ENCODE assay signal across 11 cellular contexts in genomic region chr3:184715943-184716651, GRCh38. TPM values are rescaled to one million over a fixed set of nuclear protein-coding genes. Genes with fewer than 3 reads are reported as not detected.
DNase-seq lines count a peak whose midpoint lies in the region; ATAC-seq, FAIRE-seq and TF ChIP-seq lines count a peak whose summit lies in the region.
"Had no signal": no experiment of that assay in that cellular context is flagged by ENCODE, and none has a peak within 500 bp of the region (broad histone marks: within the 10 kb centered on the region; RNA-seq: fewer than 3 reads in every experiment).

No MANE protein-coding gene starts in this region.

- H3K36me3 ChIP-seq in adipocyte (ENCODE audit: control insufficient read depth, insufficient read depth, low read length, severe bottlenecking) (no peaks in the 10 kb centered on the region), gastrocnemius medialis (no peaks in the 10 kb centered on the region)

- TF ChIP-seq CTCF in CD14-positive monocyte (IDR thresholded peaks at IDR 0.05) (no peak), gastrocnemius medialis (IDR thresholded peaks at IDR 0.05 in 4 of 5, conservative IDR thresholded peaks at IDR 0.05 in 1 of 5) (no peak)

- in situ Hi-C loops in gastrocnemius medialis (cut with MboI; ENCODE audit: low sequenced_read_pairs in 4 of 4) = no loop called here

- H3K9me3 Mint-ChIP-seq in CD14-positive monocyte = peaks cover 0 to 5% (median 0%) of the 10 kb centered on the region in 7 donors

- H3K36me3 Mint-ChIP-seq in CD14-positive monocyte = peaks cover 0 to 2% of the 10 kb centered on the region in 2 donors
- H3K36me3 Mint-ChIP-seq: CD4-positive, alpha-beta memory T cell had no signal

- peaks cover 1 to 6% (median 2%) of the 10 kb centered on the region in 3 donors for H3K27me3 Mint-ChIP-seq in CD14-positive monocyte (ENCODE audit: low read depth in 3 of 3)
- H3K27me3 Mint-ChIP-seq: CD4-positive, alpha-beta memory T cell had no signal

- H3K27ac Mint-ChIP-seq in CD14-positive monocyte = peak overlapping the region in 5 of 7 donors; percentile 5 to 87 (median 43)

- intact Hi-C loops in CD14-positive monocyte (cut with micrococcal nuclease) (loop anchor here (10.0 kb wide), 2 partner anchors 49 to 131 kb away; no protein-coding TSS in a partner anchor), right cardiac atrium (cut with DNase I) (loop anchor here in 1 of 4 donors (10.0 kb wide), 1 partner anchor 131 kb away; no protein-coding TSS in a partner anchor), gastrocnemius medialis (cut with DNase I; ENCODE audit: low total_unique reads) (no loop called here)

- no peak for DNase-seq in CD14-positive monocyte (ENCODE audit: low spot score)
- DNase-seq in adipocyte (ENCODE audit: low read depth) = peak; percentile 38
- DNase-seq in right cardiac atrium = no peak
- DNase-seq in gastrocnemius medialis = no peak
- DNase-seq in kidney tubule cell (ENCODE audit: low spot score) = no peak
- DNase-seq in GM12891 (ENCODE audit: insufficient read length, low spot score) = no peak
- DNase-seq in anterior cingulate cortex (lab: John Stamatoyannopoulos, UW) = no peak
- no peak for DNase-seq in LoVo (ENCODE audit: low spot score)
- DNase-seq: CD4-positive, alpha-beta memory T cell; NCI-H2081 treated with DMSO at 0.1 percent for 48 hours; small intestine had no signal

- no peak for TF ChIP-seq POLR2A in gastrocnemius medialis (IDR thresholded peaks at IDR 0.05)
- no peak for TF ChIP-seq POLR2A in GM12891 (IDR thresholded peaks at IDR 0.05; ENCODE audit: low read depth, low read length)

- H3K27me3 ChIP-seq in adipocyte (replicated peaks; ENCODE audit: control insufficient read depth, insufficient read depth, low read length) (no peaks in the 10 kb centered on the region), right cardiac atrium (ENCODE audit: control insufficient read depth, insufficient read depth) (no peaks in the 10 kb centered on the region), gastrocnemius medialis (no peaks in the 10 kb centered on the region)

- H3K4me3 Mint-ChIP-seq in CD14-positive monocyte = no peak overlapping the region
- H3K4me3 Mint-ChIP-seq: CD4-positive, alpha-beta memory T cell had no signal

- peak overlapping the region; percentile 72 for H3K9ac ChIP-seq in adipocyte (ENCODE audit: low read length)

- H3K4me1 ChIP-seq in adipocyte (ENCODE audit: control insufficient read depth, insufficient read depth, low read length) = peaks cover 26% of the 10 kb centered on the region
- peaks cover 2% of the 10 kb centered on the region for H3K4me1 ChIP-seq in right cardiac atrium (ENCODE audit: control insufficient read depth, insufficient read depth, low read length)
- peaks cover 10 to 13% of the 10 kb centered on the region in 2 donors for H3K4me1 ChIP-seq in gastrocnemius medialis

- peak overlapping the region; percentile 71 for H3K4me3 ChIP-seq in adipocyte (ENCODE audit: low read length)
- no peak overlapping the region for H3K4me3 ChIP-seq in right cardiac atrium (ENCODE audit: low read length)
- no peak overlapping the region for H3K4me3 ChIP-seq in gastrocnemius medialis

- peaks cover 30% of the 10 kb centered on the region for H3K4me1 Mint-ChIP-seq in CD14-positive monocyte

- H3K9me3 ChIP-seq in adipocyte (ENCODE audit: control insufficient read depth, low read length) (no peaks in the 10 kb centered on the region), right cardiac atrium (ENCODE audit: control insufficient read depth, low read length) (no peaks in the 10 kb centered on the region), gastrocnemius medialis (no peaks in the 10 kb centered on the region)

- WGBS in right cardiac atrium = 55% methylated on average over 8 of the region's 8 CpGs

- no peak for FAIRE-seq in GM12891 (lab: Jason Lieb, UNC)
- FAIRE-seq: small intestine had no signal

- H3K27ac ChIP-seq in right cardiac atrium (ENCODE audit: low read length) (peak overlapping the region; percentile 83), gastrocnemius medialis (peak overlapping the region; percentile 56 to 66 (median 61))

- ATAC-seq in right cardiac atrium (peak; percentile 5 to 8), gastrocnemius medialis (no peak)

TF ChIP-seq in GM12891, 5 proteins besides CTCF, POLR2A, EP300 and RAD21:
- TF ChIP-seq POU2F2 (IDR thresholded peaks at IDR 0.05; ENCODE audit: low read depth, low read length) (no peak), SPI1 (IDR thresholded peaks at IDR 0.05; ENCODE audit: low read depth, low read length) (no peak), POLR2AphosphoS5 (IDR thresholded peaks at IDR 0.05; ENCODE audit: low read depth, low read length) (no peak), PAX5 (IDR thresholded peaks at IDR 0.05; ENCODE audit: insufficient read depth, low read length, severe bottlenecking) (no peak), TAF1 (IDR thresholded peaks at IDR 0.05; ENCODE audit: low read depth, low read length) (no peak)

RNA-seq across cellular contexts. Expression of gene MAGEF1, which starts 4.2 kb away (rescaled TPM):
- polyA plus RNA-seq in CD14-positive monocyte (10 to 100 TPM; 12.2 to 14.8 TPM), right cardiac atrium (30.4 TPM)
- total RNA-seq in right cardiac atrium (10 to 100 TPM; 25.5 to 29.8 (median 27.3) TPM), gastrocnemius medialis (10 to 100 TPM in 3 of 4 donors, 1 to 10 TPM in 1; 9.5 to 19.9 (median 14.8) TPM)
- 22.3 TPM for polyA plus RNA-seq in GM12891 (2012; ENCODE audit: low read depth, missing spikeins)

Comparison
In these comparisons a context has a peak if more than half of its experiments do, and no peak if none do; other contexts are left out.
1. ATAC-seq: peak in right cardiac atrium (2 of 2); none in gastrocnemius medialis (0 of 2).